In genomic region chr1:237042467-237042891, GRCh38 we compare ENCODE assay signal across 11 cellular contexts. TPM values are rescaled to one million over a fixed set of nuclear protein-coding genes. Genes with fewer than 3 reads are reported as not detected.
DNase-seq lines count a peak whose midpoint lies in the region; ATAC-seq and TF ChIP-seq lines count a peak whose summit lies in the region.
"Had no signal": no experiment of that assay in that cellular context is flagged by ENCODE, and none has a peak within 500 bp of the region (broad histone marks: within the 10 kb centered on the region; RNA-seq: fewer than 3 reads in every experiment).

No MANE protein-coding gene starts in this region.

- H3K27me3 ChIP-seq in dorsolateral prefrontal cortex: peaks cover 0 to 44% (median 15%) of the 10 kb centered on the region in 45 donors
- H3K27me3 ChIP-seq in thymus (ENCODE audit: control insufficient read depth, insufficient read depth): peaks cover 36% of the 10 kb centered on the region

- H3K27ac Mint-ChIP-seq in mesothelial cell of epicardium: no peak overlapping the region

- DNase-seq in NCI-H345 (lab: John Stamatoyannopoulos, UW) (peak; percentile 26), NCI-H345 treated with DMSO at 0.1 percent for 48 hours (lab: John Stamatoyannopoulos, UW; ENCODE audit: unreplicated experiment) (no peak), dorsolateral prefrontal cortex (peak in 3 of 10 donors; percentile 43 to 44 (median 44)), mesothelial cell of epicardium (ENCODE audit: low spot score in 2 of 2, unreplicated experiment in 2 of 2) (no peak), mucosa of descending colon (no peak), DMS153 (lab: John Stamatoyannopoulos, UW) (no peak)
- DNase-seq in activated CD4-positive, CD25-positive, alpha-beta regulatory T cell treated with anti-CD3 and anti-CD28 coated beads, Interleukin-2, amount 50 U/mL, for 72 hours: no peak
- DNase-seq: activated CD8-positive, alpha-beta memory T cell treated with anti-CD3 and anti-CD28 coated beads for 24 hours; NCI-H1417 treated with DMSO at 0.1 percent for 48 hours had no signal

- 3% methylated on average over 52 of the region's 52 CpGs for WGBS in thymus

- H3K4me1 ChIP-seq in thymus (ENCODE audit: control insufficient read depth, insufficient read depth, low read length) (no peaks in the 10 kb centered on the region), mucosa of descending colon (ENCODE audit: low read depth) (no peaks in the 10 kb centered on the region)

- H3K9me3 ChIP-seq in thymus (ENCODE audit: control insufficient read depth) (no peaks in the 10 kb centered on the region), mucosa of descending colon (no peaks in the 10 kb centered on the region)

- intact Hi-C loops in dorsolateral prefrontal cortex (cut with DNase I) (loop anchor here (2.0 to 10.0 kb wide), 3 partner anchors 64 to 345 kb away; no protein-coding TSS in a partner anchor), mucosa of descending colon (cut with DNase I, micrococcal nuclease) (loop anchor here in 1 of 2 donors (10.0 kb wide), 1 partner anchor 342 kb away; no protein-coding TSS in a partner anchor)

- H3K9me3 Mint-ChIP-seq in mesothelial cell of epicardium: no peaks in the 10 kb centered on the region

- peaks cover 27% of the 10 kb centered on the region for H3K4me1 Mint-ChIP-seq in mesothelial cell of epicardium

- H3K27me3 Mint-ChIP-seq in mesothelial cell of epicardium (ENCODE audit: low read depth): peaks cover 42% of the 10 kb centered on the region

- peak overlapping the region in 52 of 59 donors; percentile 16 to 94 (median 78) for H3K27ac ChIP-seq in dorsolateral prefrontal cortex
- H3K27ac ChIP-seq in thymus (ENCODE audit: low read depth): no peak overlapping the region

- peak overlapping the region; percentile 72 for H3K4me3 Mint-ChIP-seq in mesothelial cell of epicardium

- peak overlapping the region; percentile 39 to 79 (median 63) for H3K4me3 ChIP-seq in dorsolateral prefrontal cortex
- H3K4me3 ChIP-seq in thymus (ENCODE audit: low read length): peak overlapping the region; percentile 18
- H3K4me3 ChIP-seq in mucosa of descending colon: no peak overlapping the region

- TF ChIP-seq CTCF in dorsolateral prefrontal cortex (IDR thresholded peaks at IDR 0.05 in 54 of 56, conservative IDR thresholded peaks at IDR 0.05 in 2 of 56; ENCODE audit: low read depth in 1 of 56, partially characterized antibody in 56 of 56) (no peak), mesothelial cell of epicardium (IDR thresholded peaks at IDR 0.05; ENCODE audit: unreplicated experiment) (no peak), mucosa of descending colon (IDR thresholded peaks at IDR 0.05) (no peak)

- H3K36me3 ChIP-seq in thymus (ENCODE audit: control insufficient read depth, insufficient read depth) (no peaks in the 10 kb centered on the region), mucosa of descending colon (ENCODE audit: low read depth) (no peaks in the 10 kb centered on the region)

- no peaks in the 10 kb centered on the region for H3K36me3 Mint-ChIP-seq in mesothelial cell of epicardium

- ATAC-seq in mucosa of descending colon: no peak

RNA-seq across cellular contexts. Expression of gene RYR2, which starts 0.5 kb away (rescaled TPM):
- total RNA-seq in dorsolateral prefrontal cortex (100 to 1,000 TPM in 37 of 120 experiments, 10 to 100 TPM in 83; 38.4 to 262 (median 90.5) TPM), mesothelial cell of epicardium (5.1 to 13.0 TPM (median 6.1 TPM) in 3 replicates), mucosa of descending colon (1 to 10 TPM in 1 of 3 donors, under 1 TPM in 2; 0.35 to 5.9 (median 0.94) TPM)
- 0.21 TPM for polyA plus RNA-seq in thymus
- total RNA-seq: kidney epithelial cell had no signal

RNA-seq across cellular contexts. Expression of gene MT1HL1, which starts 38.2 kb away (rescaled TPM):
- total RNA-seq in dorsolateral prefrontal cortex (not detected), mesothelial cell of epicardium (not detected in 3 replicates), mucosa of descending colon (not detected)
- polyA plus RNA-seq in thymus: not detected
- total RNA-seq: kidney epithelial cell had no signal
